In genomic region chrX:137286423-137286822, GRCh38 we compare ENCODE assay signal across 9 cellular contexts.
"Had no signal": no experiment of that assay in that cellular context is flagged by ENCODE, and none has a peak within 500 bp of the region (broad histone marks: within the 10 kb centered on the region; RNA-seq: fewer than 3 reads in every experiment).

No MANE protein-coding gene starts in this region.

- H2AFZ ChIP-seq: GM23338 had no signal

- H3K4me1 Mint-ChIP-seq: GM23338 had no signal

- H3K4me2 ChIP-seq: GM23338, KMS-11 had no signal

- H3K9me3 ChIP-seq: HAP-1 had no signal

- H3K4me3 ChIP-seq: GM23338, HAP-1 had no signal

- ATAC-seq: GM23338, HCT116 had no signal

- H3K36me3 ChIP-seq: HAP-1 had no signal

- H3K27ac Mint-ChIP-seq: GM23338, HFFc6 had no signal

- H3K4me3 Mint-ChIP-seq: GM23338, HFFc6 had no signal

- H3K9me3 Mint-ChIP-seq: GM23338 had no signal

- H3K27ac ChIP-seq: HL-60, KMS-11 had no signal

- DNase-seq: H7, HFFc6, IMR-90, KBM-7 had no signal

- H3K9ac ChIP-seq: KMS-11 had no signal

- H3K4me1 ChIP-seq: HAP-1 had no signal
